1 cellular context compared by ENCODE assay signal in genomic region chr4:2042947-2043395, GRCh38.
TF ChIP-seq lines count a peak whose summit lies in the region.

No MANE protein-coding gene starts in this region.

TF ChIP-seq in SK-N-SH, 30 proteins besides CTCF, POLR2A, EP300 and RAD21 (continued from another document):
- no peak for TF ChIP-seq PBX3 (IDR thresholded peaks at IDR 0.05)
- no peak for TF ChIP-seq ELF1 (IDR thresholded peaks at IDR 0.05)
- TF ChIP-seq JUND (IDR thresholded peaks at IDR 0.05): no peak
- TF ChIP-seq, protein P1, sequence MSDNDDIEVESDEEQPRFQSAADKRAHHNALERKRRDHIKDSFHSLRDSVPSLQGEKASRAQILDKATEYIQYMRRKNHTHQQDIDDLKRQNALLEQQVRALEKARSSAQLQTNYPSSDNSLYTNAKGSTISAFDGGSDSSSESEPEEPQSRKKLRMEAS (IDR thresholded peaks at IDR 0.05; ENCODE audit: low read depth): no peak
- TF ChIP-seq TCF12 (IDR thresholded peaks at IDR 0.05): no peak
- no peak for TF ChIP-seq NRF1 (IDR thresholded peaks at IDR 0.05; ENCODE audit: low read depth, low read length)
- TF ChIP-seq SIN3A (IDR thresholded peaks at IDR 0.05; ENCODE audit: borderline replicate concordance, low read depth, low read length): no peak
TF ChIP-seq in SK-N-SH: peak in this region for 0.
